Comparison of ENCODE assay signal across 13 cellular contexts in the genomic region with DNA sequence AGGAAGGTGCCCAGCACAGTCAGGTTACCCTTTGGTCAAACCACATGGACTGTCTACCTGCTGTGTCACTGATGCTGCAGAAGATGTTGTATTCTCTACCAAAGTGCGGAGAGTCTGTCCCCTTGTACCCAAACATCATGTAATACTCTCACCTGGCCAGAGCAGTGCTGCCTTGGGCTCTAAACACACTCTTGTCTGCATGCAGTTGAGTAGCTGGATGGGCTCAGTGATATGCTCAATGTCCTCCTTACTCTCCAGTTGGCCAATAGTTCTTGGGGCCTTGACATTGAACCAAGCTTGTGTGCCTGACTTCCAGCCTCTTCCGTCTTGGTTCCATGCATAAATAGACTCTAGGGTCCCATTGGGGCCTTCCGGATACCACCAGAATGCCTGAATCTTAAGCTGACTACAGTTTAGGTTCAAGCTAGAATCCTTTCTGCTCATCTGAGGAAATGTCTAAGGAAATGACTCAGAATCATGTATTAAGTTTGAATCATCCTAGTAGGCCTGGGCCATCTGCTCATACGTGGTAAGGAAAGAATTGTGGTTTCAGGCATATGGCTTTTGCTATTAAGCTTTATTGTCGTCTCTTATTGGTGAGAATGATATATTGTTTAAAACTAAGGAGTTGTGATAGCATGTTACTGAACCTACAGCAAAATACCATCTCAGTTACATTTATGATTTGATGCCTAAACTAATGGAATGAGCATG.
DNase-seq lines count a peak whose midpoint lies in the region; ATAC-seq and TF ChIP-seq lines count a peak whose summit lies in the region.
"Had no signal": no experiment of that assay in that cellular context is flagged by ENCODE, and none has a peak within 500 bp of the region (broad histone marks: within the 10 kb centered on the region; RNA-seq: fewer than 3 reads in every experiment).

No MANE protein-coding gene starts in this region.

- H3K27me3 Mint-ChIP-seq in osteocyte (ENCODE audit: unreplicated experiment): no peaks in the 10 kb centered on the region

- no peak overlapping the region for H3K4me3 Mint-ChIP-seq in osteocyte (ENCODE audit: unreplicated experiment)
- H3K4me3 Mint-ChIP-seq: WTC11 had no signal

- H3K9me3 Mint-ChIP-seq in osteocyte (ENCODE audit: unreplicated experiment): peaks cover 36% of the 10 kb centered on the region

- H3K4me3 ChIP-seq in AG10803 (ENCODE audit: low read length) (no peak overlapping the region), HFF-Myc (replicated peaks; ENCODE audit: low read depth, low read length) (no peak overlapping the region), foreskin fibroblast (ENCODE audit: low read depth in 1 of 2, low read length in 2 of 2) (no peak overlapping the region), right atrium auricular region (no peak overlapping the region)
- H3K4me3 ChIP-seq: adrenal gland, PC-9, suprapubic skin had no signal

- H3K27ac ChIP-seq in right atrium auricular region: no peak overlapping the region
- H3K27ac ChIP-seq: adrenal gland, PC-9, suprapubic skin had no signal

- TF ChIP-seq CTCF in AG10803 (conservative IDR thresholded peaks at IDR 0.05; ENCODE audit: low read length) (no peak), HFF-Myc (IDR thresholded peaks at IDR 0.05; ENCODE audit: low read depth, low read length, missing control alignments) (no peak), foreskin fibroblast (IDR thresholded peaks at IDR 0.05; ENCODE audit: low read depth, low read length) (no peak), right atrium auricular region (IDR thresholded peaks at IDR 0.05) (no peak), osteocyte (IDR thresholded peaks at IDR 0.05) (no peak)

- peaks cover 0 to 16% of the 10 kb centered on the region in 2 donors for H3K9me3 ChIP-seq in right atrium auricular region
- H3K9me3 ChIP-seq: suprapubic skin had no signal

- no peaks in the 10 kb centered on the region for H3K36me3 ChIP-seq in right atrium auricular region
- H3K36me3 ChIP-seq: adrenal gland, suprapubic skin had no signal

- DNase-seq in AG10803 (ENCODE audit: low read depth) (peak; percentile 56), HFF-Myc (ENCODE audit: extremely low read depth, low read depth) (peak; percentile 61), foreskin fibroblast (peak; percentile 18 to 64), right atrium auricular region (ENCODE audit: low spot score) (no peak), SKM-1 treated with dmso at 0.1 percent for 144 hours (lab: John Stamatoyannopoulos, UW; ENCODE audit: unreplicated experiment) (no peak), osteocyte (ENCODE audit: extremely low spot score, unreplicated experiment) (no peak)
- DNase-seq in activated effector memory CD4-positive, alpha-beta T cell treated with anti-CD3 and anti-CD28 coated beads, Interleukin-2, amount 50 U/mL, for 16 hours: no peak
- DNase-seq: adrenal gland, NCI-H1930, PC-9 had no signal

- H3K36me3 Mint-ChIP-seq in osteocyte (ENCODE audit: unreplicated experiment): no peaks in the 10 kb centered on the region
- H3K36me3 Mint-ChIP-seq: WTC11 had no signal

- no peaks in the 10 kb centered on the region for H3K4me1 Mint-ChIP-seq in osteocyte (ENCODE audit: unreplicated experiment)
- H3K4me1 Mint-ChIP-seq: WTC11 had no signal

- ATAC-seq in SK-N-SH treated with all-trans-retinoic acid at 6 μM for 48 hours: peak; percentile 89
- ATAC-seq: WTC11 had no signal

- no peaks in the 10 kb centered on the region for H3K27me3 ChIP-seq in right atrium auricular region
- H3K27me3 ChIP-seq: adrenal gland, suprapubic skin had no signal

- no peak overlapping the region for H3K27ac Mint-ChIP-seq in osteocyte (ENCODE audit: unreplicated experiment)
- H3K27ac Mint-ChIP-seq: WTC11 had no signal

- H3K4me1 ChIP-seq in right atrium auricular region: no peaks in the 10 kb centered on the region
- H3K4me1 ChIP-seq: adrenal gland had no signal

TF ChIP-seq in SK-N-SH treated with all-trans-retinoic acid at 6 μM for 48 hours, 23 proteins besides CTCF, POLR2A, EP300 and RAD21:
- TF ChIP-seq GLIS3 (CRISPR knock-in tag; IDR thresholded peaks at IDR 0.05): no peak
- TF ChIP-seq BACH2 (CRISPR knock-in tag; IDR thresholded peaks at IDR 0.05; ENCODE audit: borderline replicate concordance): no peak
- no peak for TF ChIP-seq SNAI2 (CRISPR knock-in tag; IDR thresholded peaks at IDR 0.05)
- TF ChIP-seq, protein P1, sequence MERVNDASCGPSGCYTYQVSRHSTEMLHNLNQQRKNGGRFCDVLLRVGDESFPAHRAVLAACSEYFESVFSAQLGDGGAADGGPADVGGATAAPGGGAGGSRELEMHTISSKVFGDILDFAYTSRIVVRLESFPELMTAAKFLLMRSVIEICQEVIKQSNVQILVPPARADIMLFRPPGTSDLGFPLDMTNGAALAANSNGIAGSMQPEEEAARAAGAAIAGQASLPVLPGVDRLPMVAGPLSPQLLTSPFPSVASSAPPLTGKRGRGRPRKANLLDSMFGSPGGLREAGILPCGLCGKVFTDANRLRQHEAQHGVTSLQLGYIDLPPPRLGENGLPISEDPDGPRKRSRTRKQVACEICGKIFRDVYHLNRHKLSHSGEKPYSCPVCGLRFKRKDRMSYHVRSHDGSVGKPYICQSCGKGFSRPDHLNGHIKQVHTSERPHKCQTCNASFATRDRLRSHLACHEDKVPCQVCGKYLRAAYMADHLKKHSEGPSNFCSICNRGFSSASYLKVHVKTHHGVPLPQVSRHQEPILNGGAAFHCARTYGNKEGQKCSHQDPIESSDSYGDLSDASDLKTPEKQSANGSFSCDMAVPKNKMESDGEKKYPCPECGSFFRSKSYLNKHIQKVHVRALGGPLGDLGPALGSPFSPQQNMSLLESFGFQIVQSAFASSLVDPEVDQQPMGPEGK (CRISPR knock-in tag; IDR thresholded peaks at IDR 0.05; ENCODE audit: borderline replicate concordance): no peak
- TF ChIP-seq TOX (CRISPR knock-in tag; IDR thresholded peaks at IDR 0.05; ENCODE audit: borderline replicate concordance): no peak
- TF ChIP-seq ZNF70 (CRISPR knock-in tag; IDR thresholded peaks at IDR 0.05): no peak
- TF ChIP-seq ZNF8 (CRISPR knock-in tag; IDR thresholded peaks at IDR 0.05): no peak
- TF ChIP-seq, protein P2, sequence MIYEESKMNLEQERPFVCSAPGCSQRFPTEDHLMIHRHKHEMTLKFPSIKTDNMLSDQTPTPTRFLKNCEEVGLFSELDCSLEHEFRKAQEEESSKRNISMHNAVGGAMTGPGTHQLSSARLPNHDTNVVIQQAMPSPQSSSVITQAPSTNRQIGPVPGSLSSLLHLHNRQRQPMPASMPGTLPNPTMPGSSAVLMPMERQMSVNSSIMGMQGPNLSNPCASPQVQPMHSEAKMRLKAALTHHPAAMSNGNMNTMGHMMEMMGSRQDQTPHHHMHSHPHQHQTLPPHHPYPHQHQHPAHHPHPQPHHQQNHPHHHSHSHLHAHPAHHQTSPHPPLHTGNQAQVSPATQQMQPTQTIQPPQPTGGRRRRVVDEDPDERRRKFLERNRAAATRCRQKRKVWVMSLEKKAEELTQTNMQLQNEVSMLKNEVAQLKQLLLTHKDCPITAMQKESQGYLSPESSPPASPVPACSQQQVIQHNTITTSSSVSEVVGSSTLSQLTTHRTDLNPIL (CRISPR knock-in tag; IDR thresholded peaks at IDR 0.05; ENCODE audit: low read depth): no peak
- no peak for TF ChIP-seq ZFP30 (CRISPR knock-in tag; IDR thresholded peaks at IDR 0.05)
- no peak for TF ChIP-seq ZC3H10 (CRISPR knock-in tag; IDR thresholded peaks at IDR 0.05)
- TF ChIP-seq RARB (CRISPR knock-in tag; IDR thresholded peaks at IDR 0.05): no peak
- TF ChIP-seq ESRRG (CRISPR knock-in tag; IDR thresholded peaks at IDR 0.05): no peak
- TF ChIP-seq, protein P3, sequence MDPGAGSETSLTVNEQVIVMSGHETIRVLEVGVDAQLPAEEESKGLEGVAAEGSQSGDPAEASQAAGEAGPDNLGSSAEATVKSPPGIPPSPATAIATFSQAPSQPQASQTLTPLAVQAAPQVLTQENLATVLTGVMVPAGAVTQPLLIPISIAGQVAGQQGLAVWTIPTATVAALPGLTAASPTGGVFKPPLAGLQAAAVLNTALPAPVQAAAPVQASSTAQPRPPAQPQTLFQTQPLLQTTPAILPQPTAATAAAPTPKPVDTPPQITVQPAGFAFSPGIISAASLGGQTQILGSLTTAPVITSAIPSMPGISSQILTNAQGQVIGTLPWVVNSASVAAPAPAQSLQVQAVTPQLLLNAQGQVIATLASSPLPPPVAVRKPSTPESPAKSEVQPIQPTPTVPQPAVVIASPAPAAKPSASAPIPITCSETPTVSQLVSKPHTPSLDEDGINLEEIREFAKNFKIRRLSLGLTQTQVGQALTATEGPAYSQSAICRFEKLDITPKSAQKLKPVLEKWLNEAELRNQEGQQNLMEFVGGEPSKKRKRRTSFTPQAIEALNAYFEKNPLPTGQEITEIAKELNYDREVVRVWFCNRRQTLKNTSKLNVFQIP (CRISPR knock-in tag; IDR thresholded peaks at IDR 0.05; ENCODE audit: borderline replicate concordance, low read depth): no peak
- TF ChIP-seq CSDC2 (CRISPR knock-in tag; IDR thresholded peaks at IDR 0.05): no peak

Comparison
In these comparisons a context has a peak if more than half of its experiments do, and no peak if none do; other contexts are left out.
1. DNase-seq: peak in AG10803 (single experiment), HFF-Myc (single experiment) and foreskin fibroblast (2 of 2); none in right atrium auricular region (single experiment), SKM-1 treated with dmso at 0.1 percent for 144 hours (single experiment), activated effector memory CD4-positive, alpha-beta T cell treated with anti-CD3 and anti-CD28 coated beads, Interleukin-2, amount 50 U/mL, for 16 hours (single experiment) and osteocyte (single experiment).